ENCODE assay signal across 30 cellular contexts in the genomic region with DNA sequence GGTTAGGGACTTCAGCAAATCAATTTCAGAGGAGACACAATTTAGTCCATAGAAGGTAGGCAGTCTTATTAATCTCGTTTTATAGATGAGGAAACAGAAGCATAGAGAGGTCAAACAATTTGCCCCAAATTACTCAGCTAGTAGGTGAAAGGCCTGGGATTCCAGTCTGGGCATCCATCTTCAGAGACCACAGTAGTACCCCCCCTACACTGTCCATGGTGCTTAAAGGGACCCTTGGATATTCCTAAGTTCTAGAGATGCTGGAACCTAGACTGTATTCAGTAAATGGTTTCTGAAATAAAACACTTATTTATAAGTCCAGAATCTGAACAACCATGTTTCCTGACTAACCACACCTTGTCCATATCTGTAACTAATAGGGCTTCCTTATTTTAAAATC.
"Had no signal": no experiment of that assay in that cellular context is flagged by ENCODE, and none has a peak within 500 bp of the region (broad histone marks: within the 10 kb centered on the region; RNA-seq: fewer than 3 reads in every experiment).

No MANE protein-coding gene starts in this region.

- H3K9me3 Mint-ChIP-seq: activated CD4-positive, alpha-beta memory T cell treated with anti-CD3 and anti-CD28 coated beads, Interleukin-2, amount 10 ng/mL, durations not matched to agents 7 days and 5 days; activated CD4-positive, alpha-beta T cell treated with anti-CD3 and anti-CD28 coated beads, Interleukin-2, amount 10 ng/mL, durations not matched to agents 7 days and 5 days; activated naive CD4-positive, alpha-beta T cell treated with anti-CD3 and anti-CD28 coated beads, Interleukin-2, amount 10 ng/mL, durations not matched to agents 7 days and 5 days; activated naive CD4-positive, alpha-beta T cell treated with anti-CD3 and anti-CD28 coated beads, Interleukin-2, amount 50 U/mL, for 72 hours; activated naive CD8-positive, alpha-beta T cell treated with anti-CD3 and anti-CD28 coated beads, Interleukin-2, amount 10 ng/mL, durations not matched to agents 7 days and 5 days; activated T-cell treated with anti-CD3 and anti-CD28 coated beads, Interleukin-2, amount 50 U/mL, for 24 hours; activated T-cell treated with anti-CD3 and anti-CD28 coated beads, Interleukin-2, amount 50 U/mL, for 72 hours; central memory CD8-positive, alpha-beta T cell; dendritic cell treated with granulocyte-macrophage colony-stimulating factor and Interleukin-4, amounts not matched to agents 40 ng/mL and 50 ng/mL, for 4 days had no signal

- H3K4me3 ChIP-seq: ascending aorta, coronary artery, dorsolateral prefrontal cortex, gastrocnemius medialis, heart left ventricle had no signal

- H3K9me3 ChIP-seq: ascending aorta, gastrocnemius medialis, heart left ventricle had no signal

- H3K4me1 Mint-ChIP-seq: activated CD4-positive, alpha-beta memory T cell treated with anti-CD3 and anti-CD28 coated beads, Interleukin-2, amount 10 ng/mL, durations not matched to agents 7 days and 5 days; activated CD4-positive, alpha-beta T cell treated with anti-CD3 and anti-CD28 coated beads, Interleukin-2, amount 10 ng/mL, durations not matched to agents 7 days and 5 days; activated naive CD4-positive, alpha-beta T cell treated with anti-CD3 and anti-CD28 coated beads, Interleukin-2, amount 10 ng/mL, durations not matched to agents 7 days and 5 days; activated naive CD8-positive, alpha-beta T cell treated with anti-CD3 and anti-CD28 coated beads, Interleukin-2, amount 10 ng/mL, durations not matched to agents 7 days and 5 days; central memory CD8-positive, alpha-beta T cell; endodermal cell had no signal

- H3K27ac Mint-ChIP-seq: activated CD4-positive, alpha-beta memory T cell treated with anti-CD3 and anti-CD28 coated beads, Interleukin-2, amount 10 ng/mL, durations not matched to agents 7 days and 5 days; activated CD4-positive, alpha-beta T cell treated with anti-CD3 and anti-CD28 coated beads, Interleukin-2, amount 10 ng/mL, durations not matched to agents 7 days and 5 days; activated naive CD4-positive, alpha-beta T cell treated with anti-CD3 and anti-CD28 coated beads, Interleukin-2, amount 10 ng/mL, durations not matched to agents 7 days and 5 days; activated naive CD4-positive, alpha-beta T cell treated with anti-CD3 and anti-CD28 coated beads, Interleukin-2, amount 50 U/mL, for 72 hours; activated naive CD8-positive, alpha-beta T cell treated with anti-CD3 and anti-CD28 coated beads, Interleukin-2, amount 10 ng/mL, durations not matched to agents 7 days and 5 days; activated T-cell treated with anti-CD3 and anti-CD28 coated beads, Interleukin-2, amount 50 U/mL, for 24 hours; activated T-cell treated with anti-CD3 and anti-CD28 coated beads, Interleukin-2, amount 50 U/mL, for 72 hours; dendritic cell treated with granulocyte-macrophage colony-stimulating factor and Interleukin-4, amounts not matched to agents 40 ng/mL and 50 ng/mL, for 4 days; endodermal cell; WTC11 had no signal

- H3K27ac ChIP-seq: ascending aorta, brain microvascular endothelial cell, coronary artery, dorsolateral prefrontal cortex, foreskin keratinocyte, gastrocnemius medialis, heart left ventricle had no signal

- H3K4me3 Mint-ChIP-seq: activated CD4-positive, alpha-beta memory T cell treated with anti-CD3 and anti-CD28 coated beads, Interleukin-2, amount 10 ng/mL, durations not matched to agents 7 days and 5 days; activated CD4-positive, alpha-beta T cell treated with anti-CD3 and anti-CD28 coated beads, Interleukin-2, amount 10 ng/mL, durations not matched to agents 7 days and 5 days; activated naive CD4-positive, alpha-beta T cell treated with anti-CD3 and anti-CD28 coated beads, Interleukin-2, amount 10 ng/mL, durations not matched to agents 7 days and 5 days; activated naive CD8-positive, alpha-beta T cell treated with anti-CD3 and anti-CD28 coated beads, Interleukin-2, amount 10 ng/mL, durations not matched to agents 7 days and 5 days; activated T-cell treated with anti-CD3 and anti-CD28 coated beads, Interleukin-2, amount 50 U/mL, for 24 hours; activated T-cell treated with anti-CD3 and anti-CD28 coated beads, Interleukin-2, amount 50 U/mL, for 72 hours; central memory CD8-positive, alpha-beta T cell; dendritic cell treated with granulocyte-macrophage colony-stimulating factor and Interleukin-4, amounts not matched to agents 40 ng/mL and 50 ng/mL, for 4 days; endodermal cell; WTC11 had no signal

- H3K27me3 ChIP-seq: ascending aorta, brain microvascular endothelial cell, dorsolateral prefrontal cortex, gastrocnemius medialis, heart left ventricle had no signal

- H3K27me3 Mint-ChIP-seq: activated naive CD4-positive, alpha-beta T cell treated with anti-CD3 and anti-CD28 coated beads, Interleukin-2, amount 10 ng/mL, durations not matched to agents 7 days and 5 days; dendritic cell treated with granulocyte-macrophage colony-stimulating factor and Interleukin-4, amounts not matched to agents 40 ng/mL and 50 ng/mL, for 4 days had no signal

- ATAC-seq: activated naive CD4-positive, alpha-beta T cell treated with anti-CD3 and anti-CD28 coated beads, Interleukin-2, amount 50 U/mL, for 72 hours; activated T-cell treated with anti-CD3 and anti-CD28 coated beads, Interleukin-2, amount 50 U/mL, for 72 hours; esophagus mucosa; foreskin keratinocyte; gastrocnemius medialis; heart left ventricle; WTC11 had no signal

- H3K4me1 ChIP-seq: ascending aorta, foreskin keratinocyte, gastrocnemius medialis, heart left ventricle had no signal

- FAIRE-seq: bronchial epithelial cell had no signal

- H3K36me3 ChIP-seq: ascending aorta, brain microvascular endothelial cell, gastrocnemius medialis, heart left ventricle had no signal

- DNase-seq: activated CD4-positive, alpha-beta memory T cell treated with anti-CD3 and anti-CD28 coated beads, Interleukin-2, amount 10 ng/mL, durations not matched to agents 7 days and 5 days; activated CD4-positive, alpha-beta T cell treated with anti-CD3 and anti-CD28 coated beads for 1 hour; activated CD4-positive, alpha-beta T cell treated with anti-CD3 and anti-CD28 coated beads for 4 hours; activated CD4-positive, alpha-beta T cell treated with anti-CD3 and anti-CD28 coated beads, Interleukin-2, amount 10 ng/mL, durations not matched to agents 7 days and 5 days; activated CD4-positive, alpha-beta T cell treated with anti-CD3 and anti-CD28 coated beads, Interleukin-2, amount 50 U/mL, for 4 hours; activated CD8-positive, alpha-beta memory T cell treated with anti-CD3 and anti-CD28 coated beads, Interleukin-2, amount 50 U/mL, for 48 hours; activated gamma-delta T cell; activated naive CD4-positive, alpha-beta T cell; activated naive CD4-positive, alpha-beta T cell treated with anti-CD3 and anti-CD28 coated beads, Interleukin-2, amount 10 ng/mL, durations not matched to agents 7 days and 5 days; activated naive CD8-positive, alpha-beta T cell treated with anti-CD3 and anti-CD28 coated beads, Interleukin-2, amount 10 ng/mL, durations not matched to agents 7 days and 5 days; activated T-cell treated with anti-CD3 and anti-CD28 coated beads for 4 hours; activated T-cell treated with anti-CD3 and anti-CD28 coated beads, Interleukin-2, amount 50 U/mL, for 24 hours; activated T-cell treated with anti-CD3 and anti-CD28 coated beads, Interleukin-2, amount 50 U/mL, for 72 hours; brain microvascular endothelial cell; dorsolateral prefrontal cortex; effector memory CD4-positive, alpha-beta T cell; endodermal cell; foreskin keratinocyte; gastrocnemius medialis; glutamatergic neuron; heart left ventricle; T-helper 2 cell had no signal

- H3K36me3 Mint-ChIP-seq: activated naive CD4-positive, alpha-beta T cell treated with anti-CD3 and anti-CD28 coated beads, Interleukin-2, amount 10 ng/mL, durations not matched to agents 7 days and 5 days; activated naive CD4-positive, alpha-beta T cell treated with anti-CD3 and anti-CD28 coated beads, Interleukin-2, amount 50 U/mL, for 72 hours; activated naive CD8-positive, alpha-beta T cell treated with anti-CD3 and anti-CD28 coated beads, Interleukin-2, amount 10 ng/mL, durations not matched to agents 7 days and 5 days had no signal
